1 cellular context compared by ENCODE assay signal in genomic region chr1:145985502-145986439, GRCh38.
A peak's percentile ranks its signal among the peaks of the same experiment; 100 is the strongest.
TF ChIP-seq lines count a peak whose summit lies in the region.

No MANE protein-coding gene starts in this region.

TF ChIP-seq in IMR-90, 13 proteins besides CTCF, POLR2A, EP300 and RAD21:
- no peak for TF ChIP-seq SMC3 (IDR thresholded peaks at IDR 0.05; ENCODE audit: low read depth, low read length)
- TF ChIP-seq CEBPB (IDR thresholded peaks at IDR 0.05; ENCODE audit: low read depth, low read length) = peak; percentile 84
- peak; percentile 30; the same call in 1 of the 2 replicates for TF ChIP-seq FOS (IDR thresholded peaks at IDR 0.05; ENCODE audit: low read depth, low read length)
- TF ChIP-seq MAFK (IDR thresholded peaks at IDR 0.05; ENCODE audit: low read depth, low read length) = no peak
TF ChIP-seq in IMR-90: peak in this region for 2.
